ENCODE assay signal across 24 cellular contexts in the genomic region with DNA sequence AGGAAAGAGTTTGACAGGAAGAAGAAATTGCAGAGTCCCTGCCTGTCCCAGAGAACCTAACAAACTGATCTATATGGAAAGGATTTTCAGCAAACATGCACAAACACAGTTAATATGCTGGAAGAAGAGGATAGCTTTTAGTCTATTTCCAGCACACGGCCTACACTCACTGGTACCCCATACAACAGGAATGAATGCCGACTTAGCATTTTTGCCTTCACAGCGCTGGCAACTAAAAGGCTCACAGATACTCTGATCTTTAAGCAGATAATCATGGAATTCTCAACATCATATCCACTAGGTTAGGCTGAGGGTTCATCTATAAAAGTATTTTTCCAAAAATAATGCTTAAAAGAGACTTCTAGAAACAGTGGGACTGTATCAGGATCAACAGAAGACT.
"Had no signal": no experiment of that assay in that cellular context is flagged by ENCODE, and none has a peak within 500 bp of the region (broad histone marks: within the 10 kb centered on the region; RNA-seq: fewer than 3 reads in every experiment).

No MANE protein-coding gene starts in this region.

- H3K27ac ChIP-seq: colonic mucosa, epithelial cell of prostate, esophagus squamous epithelium, heart right ventricle, left lung, lower lobe of right lung had no signal

- H3K4me1 ChIP-seq: colonic mucosa, left lung, lower lobe of right lung had no signal

- H3K4me3 ChIP-seq: colonic mucosa, esophagus squamous epithelium, gastrocnemius medialis, heart right ventricle, left lung, lower lobe of right lung, mucosa of descending colon had no signal

- H3K9me3 ChIP-seq: colonic mucosa, esophagus squamous epithelium, gastrocnemius medialis, heart right ventricle, left lung, lower lobe of right lung, mucosa of descending colon had no signal

- DNase-seq: colonic mucosa; cortex of kidney; effector memory CD4-positive, alpha-beta T cell; erythroblast; esophagus squamous epithelium; foreskin fibroblast; foreskin melanocyte; glutamatergic neuron; head of caudate nucleus; heart right ventricle; hippocampal formation; left cardiac atrium; left lung; left ventricle myocardium superior; lower lobe of right lung; mesenchymal stem cell; mucosa of descending colon; naive B cell had no signal

- FAIRE-seq: endometrium, islet of Langerhans, keratinocyte had no signal

- ATAC-seq: esophagus mucosa, left cardiac atrium, left lung, left ventricle myocardium superior, lower lobe of right lung, mucosa of descending colon had no signal

- H3K27me3 ChIP-seq: colonic mucosa, esophagus squamous epithelium, gastrocnemius medialis, heart right ventricle, left lung had no signal

- H3K36me3 ChIP-seq: colonic mucosa, gastrocnemius medialis had no signal
